8 cellular contexts compared by ENCODE assay signal in the genomic region with DNA sequence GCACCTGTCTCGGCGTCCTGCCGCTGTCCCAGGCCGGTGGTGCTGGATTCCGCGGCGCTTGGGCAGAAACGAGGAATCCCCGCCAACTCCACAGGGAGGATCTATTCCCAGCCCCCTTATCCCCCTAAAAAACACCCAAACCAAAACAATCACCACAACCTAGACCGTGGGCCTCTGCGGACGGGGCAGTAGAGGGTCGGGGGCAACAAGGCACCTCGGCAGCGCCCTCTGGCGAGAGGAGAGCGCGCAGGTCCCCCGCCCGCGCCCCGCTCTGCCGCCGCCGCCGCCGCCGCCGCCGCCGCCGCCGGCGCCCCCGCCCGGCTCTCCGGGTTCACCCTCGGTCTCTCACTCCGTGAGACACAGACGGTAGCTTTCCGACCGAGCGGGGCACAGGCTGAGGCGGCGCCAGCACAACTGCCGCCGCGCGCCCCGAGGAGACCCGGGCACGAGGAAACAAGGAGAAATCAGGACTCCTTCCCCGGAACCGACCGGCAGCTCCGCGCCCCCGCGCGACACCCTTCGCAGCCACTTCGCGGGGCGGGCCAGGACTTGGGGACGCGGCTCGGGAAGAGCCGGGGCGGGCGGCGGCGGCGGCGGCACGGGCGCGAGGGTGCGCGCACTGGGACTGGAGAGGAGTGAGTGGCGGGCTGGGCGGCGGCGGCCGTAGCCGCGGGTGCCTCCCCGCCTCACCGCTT. TPM values are rescaled to one million over a fixed set of nuclear protein-coding genes. Genes with fewer than 3 reads are reported as not detected.
DNase-seq lines count a peak whose midpoint lies in the region; ATAC-seq and TF ChIP-seq lines count a peak whose summit lies in the region.

Gene SLC35F1, plus strand, starts transcription at position 360 of the 695 bp plus-strand sequence.

- peaks cover 61% of the 10 kb centered on the region for H3K27me3 Mint-ChIP-seq in T-helper 17 cell

- no peaks in the 10 kb centered on the region for H4K20me1 ChIP-seq in Karpas-422 (ENCODE audit: insufficient read depth, low read depth, low read length)

- H3K9ac ChIP-seq in duodenal mucosa (ENCODE audit: low read depth in 1 of 2, low read length in 2 of 2) (no peak within 1 kb of the TSS), Karpas-422 (ENCODE audit: low read length) (no peak within 1 kb of the TSS)

- H3K4me2 ChIP-seq in Karpas-422 (ENCODE audit: low read depth, low read length, poor library complexity, severe bottlenecking), result no peak within 1 kb of the TSS

- DNase-seq in Daoy (ENCODE audit: low read depth) (peak; percentile 40), T-helper 17 cell (peak in 1 of 3 donors; percentile 10), lower lobe of right lung (peak; percentile 50), Karpas-422 (no peak)
- DNase-seq in stimulated activated naive CD4-positive, alpha-beta T cell treated with Interleukin-2 at 50 U/mL for 16 hours (lab: John Stamatoyannopoulos, UW), result peak; percentile 11

- H3K4me3 ChIP-seq in duodenal mucosa (ENCODE audit: low read depth in 1 of 2, low read length in 2 of 2), result peak within 1 kb of the TSS; percentile 57 to 60
- H3K4me3 ChIP-seq in lower lobe of right lung, result peak within 1 kb of the TSS; percentile 58
- no peak within 1 kb of the TSS for H3K4me3 ChIP-seq in Karpas-422 (ENCODE audit: low read length)

- intact Hi-C loops in lower lobe of right lung (cut with DNase I), result no loop called here

- H3K36me3 ChIP-seq in duodenal mucosa (ENCODE audit: control insufficient read depth in 1 of 2, insufficient read depth in 2 of 2, low read length in 2 of 2), result no peaks in the 10 kb centered on the region
- H3K36me3 ChIP-seq in lower lobe of right lung, result no peaks in the 10 kb centered on the region
- no peaks in the 10 kb centered on the region for H3K36me3 ChIP-seq in Karpas-422 (ENCODE audit: insufficient read depth, low read length)

- TF ChIP-seq CTCF in lower lobe of right lung (IDR thresholded peaks at IDR 0.05), result no peak

- H3K27me3 ChIP-seq in duodenal mucosa (ENCODE audit: control insufficient read depth in 1 of 2, insufficient read depth in 2 of 2, low read length in 2 of 2) (peaks cover 20 to 22% of the 10 kb centered on the region in 2 donors), lower lobe of right lung (ENCODE audit: low read depth) (peaks cover 58% of the 10 kb centered on the region), Karpas-422 (ENCODE audit: low read length) (no peaks in the 10 kb centered on the region)

- H3K79me2 ChIP-seq in Karpas-422 (ENCODE audit: low read length), result no peaks in the 10 kb centered on the region

- H2AFZ ChIP-seq in Karpas-422 (ENCODE audit: low read length), result no peak within 1 kb of the TSS

- peak within 1 kb of the TSS; percentile 84 for H3K4me3 Mint-ChIP-seq in T-helper 17 cell

- no peaks in the 10 kb centered on the region for H3K4me1 Mint-ChIP-seq in T-helper 17 cell

- H3K27ac Mint-ChIP-seq in T-helper 17 cell, result no peak within 1 kb of the TSS

- no peaks in the 10 kb centered on the region for H3K9me2 ChIP-seq in Karpas-422 (replicated peaks; ENCODE audit: insufficient read depth, low read length)

- H3K9me3 ChIP-seq in T-helper 17 cell (ENCODE audit: control insufficient read depth, low read length, poor library complexity, severe bottlenecking) (no peaks in the 10 kb centered on the region), duodenal mucosa (ENCODE audit: control insufficient read depth in 1 of 2, low read length in 2 of 2) (no peaks in the 10 kb centered on the region), lower lobe of right lung (no peaks in the 10 kb centered on the region), Karpas-422 (ENCODE audit: low read length) (no peaks in the 10 kb centered on the region; the same call in 1 of the 2 replicates)

- H3K4me1 ChIP-seq in duodenal mucosa (ENCODE audit: control insufficient read depth in 1 of 2, insufficient read depth in 2 of 2, low read length in 2 of 2) (peaks cover 5 to 9% of the 10 kb centered on the region in 2 donors), lower lobe of right lung (peaks cover 16% of the 10 kb centered on the region), Karpas-422 (ENCODE audit: low read length) (no peaks in the 10 kb centered on the region)

- H3K27ac ChIP-seq in duodenal mucosa (ENCODE audit: low read depth, low read length) (no peak within 1 kb of the TSS), lower lobe of right lung (no peak within 1 kb of the TSS), Karpas-422 (ENCODE audit: low read length) (no peak within 1 kb of the TSS)

- ATAC-seq in GM19468 (IDR thresholded peaks at IDR 0.05; ENCODE audit: extremely low read depth, unreplicated experiment) (peak; percentile 42), HG03571 (IDR thresholded peaks at IDR 0.05; ENCODE audit: unreplicated experiment) (peak; percentile 51), T-helper 17 cell (peak; percentile 61), lower lobe of right lung (peak; percentile 63 to 80)

- H3K36me3 Mint-ChIP-seq in T-helper 17 cell (ENCODE audit: low read depth), result peaks cover 3% of the 10 kb centered on the region

RNA-seq across cellular contexts. Expression of gene SLC35F1, which starts in this region (rescaled TPM):
- total RNA-seq in Daoy (2014; rRNA removed; shearing (Covaris generic)), result 0.17 and 0.77 TPM in 2 replicates
- total RNA-seq in T-helper 17 cell (not detected), lower lobe of right lung (0.30 TPM)
- not detected in 2 replicates for total RNA-seq in Karpas-422 (2014; rRNA removed; shearing (Covaris generic); ENCODE audit: low replicate concordance)

Comparison
In these comparisons a context has a peak if more than half of its experiments do, and no peak if none do; other contexts are left out.
1. Peak in DNase-seq in Daoy; RNA of the gene not detected or under 1 TPM.
2. Peak in ATAC-seq in T-helper 17 cell; RNA of the gene not detected or under 1 TPM.
3. Peak in DNase-seq, ATAC-seq and H3K4me3 ChIP-seq in lower lobe of right lung; RNA of the gene not detected or under 1 TPM.